In the genomic region with DNA sequence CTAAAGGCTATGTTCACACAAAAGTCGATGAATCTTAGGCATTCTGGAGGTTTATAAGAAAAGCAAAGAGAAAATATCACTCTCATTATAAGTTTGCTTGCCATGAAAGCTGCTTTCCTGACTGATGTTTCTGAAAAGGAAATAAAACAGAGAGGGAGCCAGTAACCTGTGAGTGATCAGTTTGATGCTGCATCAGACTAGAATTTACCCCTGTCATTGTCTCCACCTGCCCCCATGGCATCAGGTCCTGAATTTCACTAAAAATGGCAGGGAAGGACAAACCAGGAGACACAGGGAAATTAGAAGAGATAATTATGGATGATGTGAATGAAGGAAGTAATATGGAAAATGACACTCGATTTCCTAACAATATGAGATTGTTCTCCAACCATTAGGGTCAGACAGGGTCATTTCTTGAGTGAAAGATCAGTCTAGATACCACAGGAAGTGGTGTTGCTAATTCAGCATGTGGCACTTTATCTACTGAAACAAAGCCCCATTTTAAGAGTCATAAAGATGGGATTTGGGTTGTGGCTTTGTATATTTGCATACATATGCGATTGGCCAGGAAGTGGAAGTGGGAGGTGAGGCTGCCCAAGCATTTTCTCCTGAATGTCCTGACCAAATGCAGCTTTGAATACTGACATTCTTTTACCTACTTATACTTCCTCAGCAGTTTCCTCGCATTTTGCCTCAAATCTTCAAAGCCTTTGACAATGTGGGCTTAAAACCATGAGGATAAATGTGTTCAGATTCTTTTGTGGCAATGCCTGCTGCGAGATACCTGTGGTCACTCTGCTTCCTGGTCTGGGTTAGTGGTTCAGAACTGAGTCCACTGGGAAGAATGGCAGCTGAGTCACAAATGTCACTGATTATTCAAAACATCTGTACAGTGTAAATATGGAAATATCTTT, we compare ENCODE assay signal across 9 cellular contexts. TPM values are rescaled to one million over a fixed set of nuclear protein-coding genes. Genes with fewer than 3 reads are reported as not detected.
DNase-seq lines count a peak whose midpoint lies in the region; ATAC-seq, FAIRE-seq and TF ChIP-seq lines count a peak whose summit lies in the region.
"Had no signal": no experiment of that assay in that cellular context is flagged by ENCODE, and none has a peak within 500 bp of the region (broad histone marks: within the 10 kb centered on the region; RNA-seq: fewer than 3 reads in every experiment).

No MANE protein-coding gene starts in this region.

- peaks cover 19% of the 10 kb centered on the region for H3K4me1 Mint-ChIP-seq in activated CD8-positive, alpha-beta T cell treated with anti-CD3 and anti-CD28 coated beads for 36 hours (ENCODE audit: low read depth)

- FAIRE-seq in GM19239 (lab: Jason Lieb, UNC) = peak; percentile 84
- no peak for FAIRE-seq in urothelium cell line (lab: Jason Lieb, UNC)
- FAIRE-seq: G401.6 had no signal

- DNase-seq in A172 (ENCODE audit: low spot score) (peak; percentile 87), GM19239 (ENCODE audit: insufficient read length, low spot score) (peak; percentile 14), urothelium cell line (ENCODE audit: low spot score) (peak; percentile 37), SHP77 treated with DMSO at 0.1 percent for 48 hours (lab: John Stamatoyannopoulos, UW) (no peak), 8988T (no peak)
- DNase-seq in activated CD8-positive, alpha-beta T cell treated with anti-CD3 and anti-CD28 coated beads for 36 hours = peak; percentile 41

- H3K27ac ChIP-seq in gastroesophageal sphincter = no peak overlapping the region

- H3K27me3 Mint-ChIP-seq in activated CD8-positive, alpha-beta T cell treated with anti-CD3 and anti-CD28 coated beads for 36 hours = peaks cover 4% of the 10 kb centered on the region

- H3K27me3 ChIP-seq in gastroesophageal sphincter = no peaks in the 10 kb centered on the region

- intact Hi-C loops in activated CD8-positive, alpha-beta T cell treated with anti-CD3 and anti-CD28 coated beads for 36 hours (cut with micrococcal nuclease) = no loop called here

- TF ChIP-seq POLR2A in gastroesophageal sphincter (IDR thresholded peaks at IDR 0.05) = no peak

- peak; percentile 95 for ATAC-seq in HG03135 (IDR thresholded peaks at IDR 0.05; ENCODE audit: unreplicated experiment)
- peak; percentile 90 for ATAC-seq in activated CD8-positive, alpha-beta T cell treated with anti-CD3 and anti-CD28 coated beads for 36 hours
- ATAC-seq in gastroesophageal sphincter = no peak

- H3K36me3 Mint-ChIP-seq in activated CD8-positive, alpha-beta T cell treated with anti-CD3 and anti-CD28 coated beads for 36 hours (ENCODE audit: low read depth) = no peaks in the 10 kb centered on the region

- peak overlapping the region; percentile 30 for H3K27ac Mint-ChIP-seq in activated CD8-positive, alpha-beta T cell treated with anti-CD3 and anti-CD28 coated beads for 36 hours

- H3K4me3 ChIP-seq in gastroesophageal sphincter = no peak overlapping the region

- no peaks in the 10 kb centered on the region for H3K9me3 Mint-ChIP-seq in activated CD8-positive, alpha-beta T cell treated with anti-CD3 and anti-CD28 coated beads for 36 hours

- CTCF ChIA-PET in activated CD8-positive, alpha-beta T cell treated with anti-CD3 and anti-CD28 coated beads for 36 hours (lab: Charles Lee) = interaction anchor here (1.0 kb wide), 1 partner anchor 172 kb away, joined by 3 read pairs; no protein-coding TSS in a partner anchor

- no peak for TF ChIP-seq EP300 in gastroesophageal sphincter (IDR thresholded peaks at IDR 0.05)

- no peaks in the 10 kb centered on the region for H3K9me3 ChIP-seq in gastroesophageal sphincter

- no peaks in the 10 kb centered on the region for H3K4me1 ChIP-seq in gastroesophageal sphincter

- POLR2A ChIA-PET in activated CD8-positive, alpha-beta T cell treated with anti-CD3 and anti-CD28 coated beads for 36 hours (lab: Charles Lee) = no interaction called here

- no peak overlapping the region for H3K4me3 Mint-ChIP-seq in activated CD8-positive, alpha-beta T cell treated with anti-CD3 and anti-CD28 coated beads for 36 hours

- TF ChIP-seq CTCF in activated CD8-positive, alpha-beta T cell treated with anti-CD3 and anti-CD28 coated beads for 36 hours (IDR thresholded peaks at IDR 0.05) = no peak
- no peak for TF ChIP-seq CTCF in gastroesophageal sphincter (IDR thresholded peaks at IDR 0.05)

- H3K36me3 ChIP-seq in gastroesophageal sphincter = no peaks in the 10 kb centered on the region

- WGBS in gastroesophageal sphincter (ENCODE audit: low coverage in 1 of 2), 2 donors = 27 to 47% methylated on average over 4 to 5 of the region's 5 CpGs

RNA-seq across cellular contexts. Expression of gene MEGF10, which starts 29.7 kb away (rescaled TPM):
- total RNA-seq in A172 (2014; rRNA removed; shearing (Covaris generic)) = 0.02 TPM in 1 of 2 replicates, not detected in the other
- not detected for total RNA-seq in activated CD8-positive, alpha-beta T cell treated with anti-CD3 and anti-CD28 coated beads for 36 hours
- total RNA-seq in gastroesophageal sphincter = 1 to 10 TPM in 2 of 4 donors, under 1 TPM in 2; 0.27 to 5.4 (median 0.97) TPM

Comparison
In these comparisons a context has a peak if more than half of its experiments do, and no peak if none do; other contexts are left out.
1. DNase-seq: peak in A172 (single experiment), GM19239 (single experiment), activated CD8-positive, alpha-beta T cell treated with anti-CD3 and anti-CD28 coated beads for 36 hours (single experiment) and urothelium cell line (single experiment); none in SHP77 treated with DMSO at 0.1 percent for 48 hours (single experiment) and 8988T (single experiment).